ENCODE assay signal across 8 cellular contexts in genomic region chr13:23979361-23980159, GRCh38.
DNase-seq lines count a peak whose midpoint lies in the region; ATAC-seq and TF ChIP-seq lines count a peak whose summit lies in the region.

No MANE protein-coding gene starts in this region.

- no peaks in the 10 kb centered on the region for H3K9me3 Mint-ChIP-seq in CD8-positive, alpha-beta T cell

- peak; percentile 32 for ATAC-seq in CD8-positive, alpha-beta T cell
- ATAC-seq in HG03439 (IDR thresholded peaks at IDR 0.05; ENCODE audit: unreplicated experiment), result peak; percentile 63

- CTCF ChIA-PET in CD8-positive, alpha-beta T cell (lab: Charles Lee), result no interaction called here
- CTCF ChIA-PET in mammary epithelial cell (lab: Charles Lee; ENCODE audit: low non-redundant PET), result no interaction called here

- DNase-seq in CD8-positive, alpha-beta T cell, result peak in 4 of 7 experiments; percentile 7 to 40 (median 28)
- peak; percentile 71 for DNase-seq in GM19240 (ENCODE audit: insufficient read length, low spot score)
- DNase-seq in SK-N-MC (ENCODE audit: low read depth, low spot score), result no peak
- peak; percentile 65 for DNase-seq in mammary epithelial cell
- DNase-seq in retina, result peak; percentile 94
- no peak for DNase-seq in GF-D8 (lab: John Stamatoyannopoulos, UW)

- H3K4me3 ChIP-seq in CD8-positive, alpha-beta T cell (ENCODE audit: low read depth, low read length), result peak overlapping the region; percentile 79
- H3K4me3 ChIP-seq in SK-N-MC, result peak overlapping the region; percentile 88
- peak overlapping the region; percentile 29 to 49 (median 44) for H3K4me3 ChIP-seq in mammary epithelial cell (replicated peaks in 1 of 3; ENCODE audit: insufficient read depth in 1 of 3, low read depth in 2 of 3, low read length in 3 of 3)
- peak overlapping the region; percentile 67 for H3K4me3 ChIP-seq in iPS-11a (ENCODE audit: low read depth, low read length)

- peak overlapping the region; percentile 86 for H3K4me3 Mint-ChIP-seq in CD8-positive, alpha-beta T cell

- intact Hi-C loops in CD8-positive, alpha-beta T cell (cut with DNase I, micrococcal nuclease), result loop anchor here (1.0 to 5.0 kb wide), 6 partner anchors 13 to 402 kb away; partner anchors contain the start of genes SPATA13 (in 2 of the 2) and MIPEP (in 1 of the 2)
- intact Hi-C loops in mammary epithelial cell (cut with micrococcal nuclease), result no loop called here

- H3K9ac ChIP-seq in SK-N-MC (ENCODE audit: insufficient read length) (no peak overlapping the region), mammary epithelial cell (ENCODE audit: insufficient read depth, low read length) (peak overlapping the region; percentile 23)

- peaks cover 8% of the 10 kb centered on the region for H3K4me1 Mint-ChIP-seq in CD8-positive, alpha-beta T cell (ENCODE audit: low read depth)

- H3K9me3 ChIP-seq in CD8-positive, alpha-beta T cell (ENCODE audit: low read length), result no peaks in the 10 kb centered on the region
- H3K9me3 ChIP-seq in SK-N-MC (ENCODE audit: low read depth, low read length), result no peaks in the 10 kb centered on the region
- no peaks in the 10 kb centered on the region for H3K9me3 ChIP-seq in mammary epithelial cell (replicated peaks; ENCODE audit: insufficient read depth, low read length)

- peak overlapping the region; percentile 84 for H2AFZ ChIP-seq in mammary epithelial cell (ENCODE audit: low read depth, low read length)

- no peak for TF ChIP-seq CTCF in CD8-positive, alpha-beta T cell (IDR thresholded peaks at IDR 0.05)
- no peak for TF ChIP-seq CTCF in mammary epithelial cell (conservative IDR thresholded peaks at IDR 0.05 in 1 of 2, IDR thresholded peaks at IDR 0.05 in 1 of 2; ENCODE audit: extremely low read depth in 1 of 2, insufficient read depth in 1 of 2, low read depth in 1 of 2, low read length in 2 of 2)

- peak overlapping the region; percentile 51 for H3K27ac ChIP-seq in CD8-positive, alpha-beta T cell (ENCODE audit: low read depth, low read length)
- H3K27ac ChIP-seq in SK-N-MC, result no peak overlapping the region
- no peak overlapping the region for H3K27ac ChIP-seq in mammary epithelial cell (ENCODE audit: insufficient read depth, low read depth, low read length)

- H3K79me2 ChIP-seq in mammary epithelial cell (ENCODE audit: insufficient read depth, low read length), result no peaks in the 10 kb centered on the region

- dilution Hi-C loops in mammary epithelial cell (cut with HindIII; ENCODE audit: low sequenced_read_pairs), result no loop called here

- no TSS peak for BruUV-seq in mammary epithelial cell (replicated peaks; lab: Mats Ljungman, UMichigan)

- peaks cover 10% of the 10 kb centered on the region for H3K4me1 ChIP-seq in CD8-positive, alpha-beta T cell (ENCODE audit: insufficient read depth, low read length)
- peaks cover 12% of the 10 kb centered on the region for H3K4me1 ChIP-seq in mammary epithelial cell (ENCODE audit: insufficient read depth, low read length)

- 1% methylated on average over 26 of the region's 43 CpGs for WGBS in mammary epithelial cell (ENCODE audit: low coverage, missing lambda C conversion rate)

- H3K36me3 Mint-ChIP-seq in CD8-positive, alpha-beta T cell, result no peaks in the 10 kb centered on the region

- H3K27me3 Mint-ChIP-seq in CD8-positive, alpha-beta T cell (ENCODE audit: low read depth), result peaks cover 17% of the 10 kb centered on the region

- in situ Hi-C loops in mammary epithelial cell (cut with MboI; ENCODE audit: low sequenced_read_pairs in 2 of 2), result no loop called here

- no peaks in the 10 kb centered on the region for H3K36me3 ChIP-seq in CD8-positive, alpha-beta T cell (ENCODE audit: insufficient read depth, low read length)
- H3K36me3 ChIP-seq in SK-N-MC (ENCODE audit: insufficient read depth, low read length), result no peaks in the 10 kb centered on the region
- no peaks in the 10 kb centered on the region for H3K36me3 ChIP-seq in mammary epithelial cell (ENCODE audit: insufficient read depth, low read length)

- H3K27ac Mint-ChIP-seq in CD8-positive, alpha-beta T cell, result peak overlapping the region; percentile 34

- POLR2A ChIA-PET in CD8-positive, alpha-beta T cell (lab: Charles Lee), result interaction anchor here (1.5 kb wide), 1 partner anchor 11 kb away, joined by 4 read pairs; no protein-coding TSS in a partner anchor

- no peaks in the 10 kb centered on the region for H4K20me1 ChIP-seq in mammary epithelial cell (ENCODE audit: insufficient read depth, low read length)

- peak overlapping the region; percentile 96 for H3K4me2 ChIP-seq in mammary epithelial cell (ENCODE audit: insufficient read depth, low read depth, low read length)

- peaks cover 8% of the 10 kb centered on the region for H3K27me3 ChIP-seq in CD8-positive, alpha-beta T cell (ENCODE audit: insufficient read depth, low read length)
- peaks cover 4% of the 10 kb centered on the region for H3K27me3 ChIP-seq in mammary epithelial cell (ENCODE audit: insufficient read depth, low read length)

Comparison
In these comparisons a context has a peak if more than half of its experiments do, and no peak if none do; other contexts are left out.
1. DNase-seq: peak in CD8-positive, alpha-beta T cell (4 of 7), GM19240 (single experiment), mammary epithelial cell (single experiment) and retina (single experiment); none in SK-N-MC (single experiment) and GF-D8 (single experiment).
2. Peak in every context shown above with its lines, with median percentiles within 50 percentile points of each other: H3K4me3 ChIP-seq.